37 cellular contexts compared by ENCODE assay signal in genomic region chr3:81068546-81068945, GRCh38.
DNase-seq lines count a peak whose midpoint lies in the region; ATAC-seq, FAIRE-seq and TF ChIP-seq lines count a peak whose summit lies in the region.
"Had no signal": no experiment of that assay in that cellular context is flagged by ENCODE, and none has a peak within 500 bp of the region (broad histone marks: within the 10 kb centered on the region; RNA-seq: fewer than 3 reads in every experiment).

No MANE protein-coding gene starts in this region.

- no peaks in the 10 kb centered on the region for H3K79me1 ChIP-seq in mesendoderm (ENCODE audit: low read length)

- no peak overlapping the region for H3K4me3 Mint-ChIP-seq in type B pancreatic cell
- H3K4me3 Mint-ChIP-seq: B cell; CD14-positive monocyte; CD4-positive, alpha-beta memory T cell; CD4-positive, alpha-beta T cell; CD4-positive, CD25-positive, alpha-beta regulatory T cell; CD8-positive, alpha-beta memory T cell; CD8-positive, alpha-beta T cell had no signal

- no peaks in the 10 kb centered on the region for H3K4me1 ChIP-seq in HEK293 (ENCODE audit: control insufficient read depth, insufficient read depth, low read length)
- H3K4me1 ChIP-seq in mesendoderm (ENCODE audit: control insufficient read depth, low read depth, low read length): no peaks in the 10 kb centered on the region
- H3K4me1 ChIP-seq: A549; BE2C; BLaER1; BLaER1 treated with 17β-estradiol and CSF1 and Interleukin-3, amounts not matched to agents 10 nM and 100 nM; Caco-2 had no signal

- H2AK5ac ChIP-seq in mesendoderm (ENCODE audit: low read length): no peak overlapping the region

- no peak for ATAC-seq in HG02798 (IDR thresholded peaks at IDR 0.05; ENCODE audit: poor library complexity, unreplicated experiment)
- ATAC-seq: A549; CD8-positive, alpha-beta T cell had no signal

- H2BK5ac ChIP-seq in mesendoderm (ENCODE audit: low read length): no peak overlapping the region

- H3K36me3 ChIP-seq in HEK293 (ENCODE audit: control insufficient read depth in 2 of 2, insufficient read depth in 1 of 2, low read length in 2 of 2) (no peaks in the 10 kb centered on the region), mesendoderm (ENCODE audit: control insufficient read depth, insufficient read depth, low read length) (no peaks in the 10 kb centered on the region)
- H3K36me3 ChIP-seq: BE2C; BLaER1; BLaER1 treated with 17β-estradiol and CSF1 and Interleukin-3, amounts not matched to agents 10 nM and 100 nM had no signal

- H3K23ac ChIP-seq in mesendoderm (ENCODE audit: low read length): no peak overlapping the region

- WGBS in mesendoderm (ENCODE audit: extremely low coverage, insufficient coverage, low lambda C conversion rate): no CpG with 5 or more reads among the region's 1 CpG

- H3K9ac ChIP-seq in mesendoderm (ENCODE audit: low read length): no peak overlapping the region
- H3K9ac ChIP-seq: BLaER1; BLaER1 treated with 17β-estradiol and CSF1 and Interleukin-3, amounts not matched to agents 10 nM and 100 nM had no signal

- CTCF ChIA-PET in HEK293 (lab: Yijun Ruan, JAX): no interaction called here

- no peaks in the 10 kb centered on the region for H3K9me3 ChIP-seq in HEK293 (ENCODE audit: control insufficient read depth, insufficient read depth, low read depth, low read length)
- H3K9me3 ChIP-seq: A549, BE2C had no signal

- H3K4me3 ChIP-seq in HEK293 (ENCODE audit: low read depth, low read length) (no peak overlapping the region), mesendoderm (ENCODE audit: low read length) (no peak overlapping the region)
- H3K4me3 ChIP-seq: A549; BLaER1; BLaER1 treated with 17β-estradiol and CSF1 and Interleukin-3, amounts not matched to agents 10 nM and 100 nM had no signal

- TF ChIP-seq CTCF in HEK293 (tag by site-specific recombination; IDR thresholded peaks at IDR 0.05) (no peak), type B pancreatic cell (conservative IDR thresholded peaks at IDR 0.05) (no peak)

- no peaks in the 10 kb centered on the region for H3K27me3 Mint-ChIP-seq in type B pancreatic cell
- H3K27me3 Mint-ChIP-seq: B cell; CD4-positive, alpha-beta memory T cell; CD4-positive, alpha-beta T cell; CD4-positive, CD25-positive, alpha-beta regulatory T cell; CD8-positive, alpha-beta memory T cell had no signal

- DNase-seq in frontal cortex (ENCODE audit: low spot score in 2 of 2) (no peak), mesendoderm (peak; percentile 8), NCI-H526 (lab: John Stamatoyannopoulos, UW) (no peak), DMS53 treated with DMSO at 0.1 percent for 48 hours (lab: John Stamatoyannopoulos, UW; ENCODE audit: unreplicated experiment) (no peak), type B pancreatic cell (ENCODE audit: extremely low spot score, unreplicated experiment) (no peak)
- DNase-seq: 8988T; ACHN; AML-193; BE2C; C1 segment of cervical spinal cord; Caco-2; Calu3; CD4-positive, alpha-beta memory T cell; CD4-positive, alpha-beta T cell; CD4-positive, CD25-positive, alpha-beta regulatory T cell; CD8-positive, alpha-beta memory T cell; CD8-positive, alpha-beta T cell; COR-L47; DMS 273 treated with DMSO at 0.1 percent for 48 hours; DMS153; DMS53; DMS79; DMS79 treated with DMSO at 0.1 percent for 48 hours; DND-41; EL had no signal

- POLR2A ChIA-PET in HEK293 (lab: Yijun Ruan, JAX): no interaction called here

- H3K9me3 Mint-ChIP-seq in type B pancreatic cell: peaks cover 4% of the 10 kb centered on the region

- H2BK120ac ChIP-seq in mesendoderm (ENCODE audit: low read depth, low read length): no peak overlapping the region

- no peak overlapping the region for H3K4ac ChIP-seq in mesendoderm (ENCODE audit: low read depth, low read length)

- no peak overlapping the region for H2BK15ac ChIP-seq in mesendoderm (replicated peaks; ENCODE audit: low read depth)

- no peaks in the 10 kb centered on the region for H3K79me2 ChIP-seq in mesendoderm (ENCODE audit: control insufficient read depth, insufficient read depth, low read length)

- no peaks in the 10 kb centered on the region for H3K27me3 ChIP-seq in mesendoderm (ENCODE audit: insufficient read depth, low read length, poor library complexity)
- H3K27me3 ChIP-seq: BE2C; BLaER1; BLaER1 treated with 17β-estradiol and CSF1 and Interleukin-3, amounts not matched to agents 10 nM and 100 nM had no signal

- no peak overlapping the region for H3K27ac Mint-ChIP-seq in type B pancreatic cell
- H3K27ac Mint-ChIP-seq: B cell; CD14-positive monocyte; CD4-positive, alpha-beta memory T cell; CD4-positive, alpha-beta T cell; CD4-positive, CD25-positive, alpha-beta regulatory T cell; CD8-positive, alpha-beta memory T cell; CD8-positive, alpha-beta T cell had no signal

- FAIRE-seq in frontal cortex (lab: Jason Lieb, UNC) (peak; percentile 53), islet of Langerhans (lab: Jason Lieb, UNC) (peak; percentile 49)
- FAIRE-seq: A204.1, A549, D721Med had no signal

- no peak overlapping the region for H3K4me2 ChIP-seq in mesendoderm (ENCODE audit: low read length)
- H3K4me2 ChIP-seq: A549; BLaER1; BLaER1 treated with 17β-estradiol and CSF1 and Interleukin-3, amounts not matched to agents 10 nM and 100 nM had no signal

- H3K36me3 Mint-ChIP-seq in type B pancreatic cell: no peaks in the 10 kb centered on the region
- H3K36me3 Mint-ChIP-seq: CD14-positive monocyte; CD4-positive, alpha-beta memory T cell; CD4-positive, CD25-positive, alpha-beta regulatory T cell; CD8-positive, alpha-beta memory T cell; CD8-positive, alpha-beta T cell had no signal

- no peak overlapping the region for H3K18ac ChIP-seq in mesendoderm (ENCODE audit: low read length)

- no peak overlapping the region for H3K27ac ChIP-seq in HEK293 (ENCODE audit: extremely low read depth, low read depth, low read length)
- H3K27ac ChIP-seq in mesendoderm (ENCODE audit: low read depth, low read length): no peak overlapping the region
- H3K27ac ChIP-seq: 22Rv1; A549; BLaER1; BLaER1 treated with 17β-estradiol and CSF1 and Interleukin-3, amounts not matched to agents 10 nM and 100 nM; C4-2B had no signal

- no peak overlapping the region for H4K8ac ChIP-seq in mesendoderm (ENCODE audit: low read depth, low read length)

- H3K4me1 Mint-ChIP-seq in type B pancreatic cell (ENCODE audit: unreplicated experiment): no peaks in the 10 kb centered on the region
- H3K4me1 Mint-ChIP-seq: B cell; CD14-positive monocyte; CD4-positive, alpha-beta memory T cell; CD4-positive, CD25-positive, alpha-beta regulatory T cell; CD8-positive, alpha-beta memory T cell had no signal

- no peak overlapping the region for H4K5ac ChIP-seq in mesendoderm (ENCODE audit: low read length)

- H3K56ac ChIP-seq in mesendoderm (ENCODE audit: low read length): no peak overlapping the region

TF ChIP-seq in HEK293, 187 proteins besides CTCF, POLR2A, EP300 and RAD21:
- TF ChIP-seq ZNF561 (tag by site-specific recombination; IDR thresholded peaks at IDR 0.05; ENCODE audit: borderline replicate concordance): no peak
- TF ChIP-seq ZNF610 (tag by site-specific recombination; IDR thresholded peaks at IDR 0.05; ENCODE audit: borderline replicate concordance): no peak
- TF ChIP-seq ZNF660 (tag by site-specific recombination; IDR thresholded peaks at IDR 0.05): no peak
- TF ChIP-seq ZNF416 (tag by site-specific recombination; IDR thresholded peaks at IDR 0.05): no peak
- TF ChIP-seq KLF8 (tag by site-specific recombination; IDR thresholded peaks at IDR 0.05): no peak
- TF ChIP-seq, protein P1, sequence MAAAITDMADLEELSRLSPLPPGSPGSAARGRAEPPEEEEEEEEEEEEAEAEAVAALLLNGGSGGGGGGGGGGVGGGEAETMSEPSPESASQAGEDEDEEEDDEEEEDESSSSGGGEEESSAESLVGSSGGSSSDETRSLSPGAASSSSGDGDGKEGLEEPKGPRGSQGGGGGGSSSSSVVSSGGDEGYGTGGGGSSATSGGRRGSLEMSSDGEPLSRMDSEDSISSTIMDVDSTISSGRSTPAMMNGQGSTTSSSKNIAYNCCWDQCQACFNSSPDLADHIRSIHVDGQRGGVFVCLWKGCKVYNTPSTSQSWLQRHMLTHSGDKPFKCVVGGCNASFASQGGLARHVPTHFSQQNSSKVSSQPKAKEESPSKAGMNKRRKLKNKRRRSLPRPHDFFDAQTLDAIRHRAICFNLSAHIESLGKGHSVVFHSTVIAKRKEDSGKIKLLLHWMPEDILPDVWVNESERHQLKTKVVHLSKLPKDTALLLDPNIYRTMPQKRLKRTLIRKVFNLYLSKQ (tag by site-specific recombination; IDR thresholded peaks at IDR 0.05; ENCODE audit: borderline replicate concordance): no peak
- no peak for TF ChIP-seq WT1 (tag by site-specific recombination; IDR thresholded peaks at IDR 0.05)
- no peak for TF ChIP-seq ZNF354C (tag by site-specific recombination; IDR thresholded peaks at IDR 0.05; ENCODE audit: borderline replicate concordance, low read depth)
- TF ChIP-seq SETDB1 (IDR thresholded peaks at IDR 0.05; ENCODE audit: insufficient read length, low read length): peak; percentile 91
- TF ChIP-seq TRIM28 (IDR thresholded peaks at IDR 0.05; ENCODE audit: borderline replicate concordance, low read length): peak; percentile 29; the same call in 1 of the 2 replicates
- no peak for TF ChIP-seq HIC1 (tag by site-specific recombination; IDR thresholded peaks at IDR 0.05)
